Comparison of ENCODE assay signal across 23 cellular contexts in genomic region chr1:231322880-231323530, GRCh38. TPM values are rescaled to one million over a fixed set of nuclear protein-coding genes. Genes with fewer than 3 reads are reported as not detected.
DNase-seq lines count a peak whose midpoint lies in the region; ATAC-seq and TF ChIP-seq lines count a peak whose summit lies in the region.
"Had no signal": no experiment of that assay in that cellular context is flagged by ENCODE, and none has a peak within 500 bp of the region (broad histone marks: within the 10 kb centered on the region; RNA-seq: fewer than 3 reads in every experiment).

No MANE protein-coding gene starts in this region.

- H3K9ac ChIP-seq in Loucy (ENCODE audit: low read depth, low read length, poor library complexity, severe bottlenecking), result no peak overlapping the region
- H3K9ac ChIP-seq in endodermal cell (ENCODE audit: extremely low read depth, low read length, poor library complexity, severe bottlenecking), result no peak overlapping the region

- H3K9me2 ChIP-seq in Loucy (replicated peaks; ENCODE audit: low read depth, low read length), result no peaks in the 10 kb centered on the region

- TF ChIP-seq CTCF in Loucy (conservative IDR thresholded peaks at IDR 0.05; ENCODE audit: low read length), result 0 out of 2 replicates have a peak, but pooled peaks have one; percentile 29
- peak; percentile 62 for TF ChIP-seq CTCF in endodermal cell (conservative IDR thresholded peaks at IDR 0.05)
- TF ChIP-seq CTCF in retinal pigment epithelial cell (conservative IDR thresholded peaks at IDR 0.05; ENCODE audit: low read depth, low read length), result peak; percentile 20

- WGBS in endodermal cell (ENCODE audit: insufficient coverage in 1 of 2, insufficient read length in 1 of 2), 2 experiments, result 93 to 97% methylated on average over 6 to 7 of the region's 7 CpGs

- H2AFZ ChIP-seq in Loucy (ENCODE audit: low read length), result no peak overlapping the region

- H3K4me1 ChIP-seq in Loucy (ENCODE audit: insufficient read depth, low read length, poor library complexity, severe bottlenecking) (no peaks in the 10 kb centered on the region), endodermal cell (ENCODE audit: control insufficient read depth, insufficient read depth, low read length) (no peaks in the 10 kb centered on the region)
- H3K4me1 ChIP-seq: gastroesophageal sphincter, lower lobe of right lung, psoas muscle had no signal

- H3K4me1 Mint-ChIP-seq in endodermal cell, result no peaks in the 10 kb centered on the region
- no peaks in the 10 kb centered on the region for H3K4me1 Mint-ChIP-seq in stimulated activated naive CD8-positive, alpha-beta T cell treated with anti-CD3 and anti-CD28 coated beads, Interleukin-15, amount 100 ng/mL, for 72 hours
- H3K4me1 Mint-ChIP-seq: CD4-positive, alpha-beta memory T cell had no signal

- peak; percentile 23 for DNase-seq in activated CD8-positive, alpha-beta memory T cell treated with anti-CD3 and anti-CD28 coated beads, Interleukin-2, amount 50 U/mL, for 48 hours
- DNase-seq in activated CD8-positive, alpha-beta memory T cell treated with anti-CD3 and anti-CD28 coated beads, Interleukin-2, amount 50 U/mL, for 4 hours, result no peak
- no peak for DNase-seq in endodermal cell
- no peak for DNase-seq in retinal pigment epithelial cell (ENCODE audit: low read depth)
- DNase-seq in NCI-H1105 (lab: John Stamatoyannopoulos, UW), result no peak
- no peak for DNase-seq in stimulated activated naive CD8-positive, alpha-beta T cell treated with anti-CD3 and anti-CD28 coated beads, Interleukin-15, amount 100 ng/mL, for 72 hours
- no peak for DNase-seq in NK-92 (lab: John Stamatoyannopoulos, UW; ENCODE audit: unreplicated experiment)
- DNase-seq: ACHN; activated CD4-positive, alpha-beta T cell treated with anti-CD3 and anti-CD28 coated beads for 1 hour; activated naive CD4-positive, alpha-beta T cell treated with anti-CD3 and anti-CD28 coated beads for 36 hours; activated T-cell treated with anti-CD3 and anti-CD28 coated beads, Interleukin-2, amount 50 U/mL, for 72 hours; amniotic stem cell; CD4-positive, alpha-beta memory T cell; DMS53; dorsolateral prefrontal cortex; GDM1; lower lobe of right lung; NCI-H1436; NCI-H526 treated with DMSO at 0.1 percent for 48 hours; psoas muscle had no signal

- H3K27me3 ChIP-seq in Loucy (ENCODE audit: insufficient read depth, low read length, poor library complexity, severe bottlenecking) (no peaks in the 10 kb centered on the region), endodermal cell (ENCODE audit: control insufficient read depth, insufficient read depth, low read length, poor library complexity, severe bottlenecking) (no peaks in the 10 kb centered on the region)
- H3K27me3 ChIP-seq: dorsolateral prefrontal cortex, gastroesophageal sphincter had no signal

- no peak for ATAC-seq in stimulated activated naive CD8-positive, alpha-beta T cell treated with anti-CD3 and anti-CD28 coated beads, Interleukin-15, amount 100 ng/mL, for 72 hours
- ATAC-seq: activated T-cell treated with anti-CD3 and anti-CD28 coated beads, Interleukin-2, amount 50 U/mL, for 72 hours; gastroesophageal sphincter; lower lobe of right lung; psoas muscle had no signal

- H3K79me2 ChIP-seq in Loucy (ENCODE audit: insufficient read depth, low read length), result no peaks in the 10 kb centered on the region

- H3K4me3 ChIP-seq in Loucy (ENCODE audit: low read length, poor library complexity, severe bottlenecking), result no peak overlapping the region
- H3K4me3 ChIP-seq in endodermal cell (ENCODE audit: low read length), result no peak overlapping the region
- no peak overlapping the region for H3K4me3 ChIP-seq in retinal pigment epithelial cell (ENCODE audit: low read length)
- H3K4me3 ChIP-seq: dorsolateral prefrontal cortex, gastroesophageal sphincter, lower lobe of right lung, psoas muscle had no signal

- no peak overlapping the region for H3K27ac Mint-ChIP-seq in endodermal cell
- no peak overlapping the region for H3K27ac Mint-ChIP-seq in stimulated activated naive CD8-positive, alpha-beta T cell treated with anti-CD3 and anti-CD28 coated beads, Interleukin-15, amount 100 ng/mL, for 72 hours
- H3K27ac Mint-ChIP-seq: activated naive CD4-positive, alpha-beta T cell treated with anti-CD3 and anti-CD28 coated beads for 36 hours; activated T-cell treated with anti-CD3 and anti-CD28 coated beads, Interleukin-2, amount 50 U/mL, for 72 hours; CD4-positive, alpha-beta memory T cell had no signal

- no peak overlapping the region for H3K27ac ChIP-seq in endodermal cell (ENCODE audit: low read depth, low read length)
- H3K27ac ChIP-seq: dorsolateral prefrontal cortex, epithelial cell of prostate, gastroesophageal sphincter, lower lobe of right lung, psoas muscle had no signal

- no peaks in the 10 kb centered on the region for H3F3A ChIP-seq in Loucy (ENCODE audit: low read depth)

- no peaks in the 10 kb centered on the region for H3K9me3 Mint-ChIP-seq in endodermal cell
- H3K9me3 Mint-ChIP-seq in stimulated activated naive CD8-positive, alpha-beta T cell treated with anti-CD3 and anti-CD28 coated beads, Interleukin-15, amount 100 ng/mL, for 72 hours, result no peaks in the 10 kb centered on the region
- H3K9me3 Mint-ChIP-seq: activated naive CD4-positive, alpha-beta T cell treated with anti-CD3 and anti-CD28 coated beads for 36 hours; activated T-cell treated with anti-CD3 and anti-CD28 coated beads, Interleukin-2, amount 50 U/mL, for 72 hours; CD4-positive, alpha-beta memory T cell had no signal

- H3K27me3 Mint-ChIP-seq in endodermal cell (ENCODE audit: insufficient read depth), result no peaks in the 10 kb centered on the region
- H3K27me3 Mint-ChIP-seq in stimulated activated naive CD8-positive, alpha-beta T cell treated with anti-CD3 and anti-CD28 coated beads, Interleukin-15, amount 100 ng/mL, for 72 hours, result no peaks in the 10 kb centered on the region
- H3K27me3 Mint-ChIP-seq: CD4-positive, alpha-beta memory T cell had no signal

- H4K20me1 ChIP-seq in Loucy (ENCODE audit: insufficient read depth, low read length, poor library complexity, severe bottlenecking), result no peaks in the 10 kb centered on the region

- no peaks in the 10 kb centered on the region for H3K9me3 ChIP-seq in Loucy (ENCODE audit: insufficient read depth, low read depth, low read length)
- H3K9me3 ChIP-seq in endodermal cell (ENCODE audit: control insufficient read depth, low read length), result no peaks in the 10 kb centered on the region
- H3K9me3 ChIP-seq: gastroesophageal sphincter, lower lobe of right lung, psoas muscle had no signal

- H3K4me2 ChIP-seq in Loucy (ENCODE audit: low read depth, low read length, poor library complexity, severe bottlenecking), result no peak overlapping the region

- H3K36me3 Mint-ChIP-seq in endodermal cell (ENCODE audit: low read depth), result no peaks in the 10 kb centered on the region
- H3K36me3 Mint-ChIP-seq: CD4-positive, alpha-beta memory T cell had no signal

- H3K36me3 ChIP-seq in Loucy (ENCODE audit: insufficient read depth, low read length), result no peaks in the 10 kb centered on the region
- no peaks in the 10 kb centered on the region for H3K36me3 ChIP-seq in endodermal cell (ENCODE audit: control insufficient read depth, insufficient read depth, low read length)
- H3K36me3 ChIP-seq: gastroesophageal sphincter, lower lobe of right lung had no signal

- no peak overlapping the region for H3K4me3 Mint-ChIP-seq in endodermal cell
- H3K4me3 Mint-ChIP-seq in stimulated activated naive CD8-positive, alpha-beta T cell treated with anti-CD3 and anti-CD28 coated beads, Interleukin-15, amount 100 ng/mL, for 72 hours, result no peak overlapping the region
- H3K4me3 Mint-ChIP-seq: activated naive CD4-positive, alpha-beta T cell treated with anti-CD3 and anti-CD28 coated beads for 36 hours; activated T-cell treated with anti-CD3 and anti-CD28 coated beads, Interleukin-2, amount 50 U/mL, for 72 hours; CD4-positive, alpha-beta memory T cell had no signal

RNA-seq across cellular contexts. Expression of gene EXOC8, which starts 14.6 kb away (rescaled TPM):
- 10 to 100 TPM in 1 of 2 donors, 1 to 10 TPM in 1; 9.9 to 13.1 TPM for total RNA-seq in endodermal cell
- 5.6 TPM for polyA plus RNA-seq in endodermal cell (2013, experiment 1 of 2)
- polyA plus RNA-seq in endodermal cell (2013, experiment 2 of 2), result 6.0 TPM

RNA-seq across cellular contexts. Expression of gene SPRTN, which starts 15.1 kb away (rescaled TPM):
- 10 to 100 TPM; 12.4 to 20.4 TPM for total RNA-seq in endodermal cell
- polyA plus RNA-seq in endodermal cell (2013, experiment 1 of 2), result 11.3 TPM
- polyA plus RNA-seq in endodermal cell (2013, experiment 2 of 2), result 11.5 TPM
